In genomic region chr7:85655252-85655651, GRCh38 we compare ENCODE assay signal across 36 cellular contexts.
"Had no signal": no experiment of that assay in that cellular context is flagged by ENCODE, and none has a peak within 500 bp of the region (broad histone marks: within the 10 kb centered on the region; RNA-seq: fewer than 3 reads in every experiment).

No MANE protein-coding gene starts in this region.

- DNase-seq: activated B cell treated with CpG ODN at 0.5 μM for 24 hours; activated CD4-positive, alpha-beta memory T cell treated with anti-CD3 and anti-CD28 coated beads for 36 hours; activated CD4-positive, alpha-beta T cell treated with anti-CD3 and anti-CD28 coated beads for 4 hours; activated CD4-positive, alpha-beta T cell treated with anti-CD3 and anti-CD28 coated beads, Interleukin-2, amount 50 U/mL, for 1 hour; activated CD4-positive, CD25-positive, alpha-beta regulatory T cell treated with anti-CD3 and anti-CD28 coated beads, Interleukin-2, amount 50 U/mL, for 72 hours; activated CD8-positive, alpha-beta memory T cell treated with anti-CD3 and anti-CD28 coated beads, Interleukin-2, amount 50 U/mL, for 4 hours; activated naive CD4-positive, alpha-beta T cell treated with anti-CD3 and anti-CD28 coated beads, Interleukin-2, amount 10 ng/mL, durations not matched to agents 7 days and 5 days; activated naive CD8-positive, alpha-beta T cell treated with anti-CD3 and anti-CD28 coated beads, Interleukin-2, amount 50 U/mL, for 24 hours; activated T-cell treated with anti-CD3 and anti-CD28 coated beads for 4 hours; activated T-cell treated with anti-CD3 and anti-CD28 coated beads, Interleukin-2, amount 50 U/mL, for 4 hours; anterior cingulate cortex; caudate nucleus; cerebellar nuclear complex; NCI-H1092 treated with DMSO at 0.1 percent for 48 hours; NCI-H1417; NCI-H146; NCI-H187; NCI-H2081; NCI-H2171 treated with DMSO at 0.1 percent for 48 hours; NCI-H226; NCI-H446 treated with DMSO at 0.1 percent for 48 hours; NCI-H524; NCI-H69; PC-9; Right ventricle myocardium superior had no signal

- FAIRE-seq: bronchial epithelial cell, RCC 7860, TTC549 had no signal

- H3K27ac Mint-ChIP-seq: activated B cell treated with CpG ODN at 0.5 μM for 24 hours; activated CD4-positive, alpha-beta memory T cell treated with anti-CD3 and anti-CD28 coated beads for 36 hours; activated naive CD4-positive, alpha-beta T cell treated with anti-CD3 and anti-CD28 coated beads, Interleukin-2, amount 10 ng/mL, durations not matched to agents 7 days and 5 days; activated naive CD8-positive, alpha-beta T cell; activated naive CD8-positive, alpha-beta T cell treated with anti-CD3 and anti-CD28 coated beads, Interleukin-2, amount 50 U/mL, for 24 hours; activated T-helper 1 cell treated with anti-CD3 and anti-CD28 coated beads, Interleukin-12 subunit alpha, Interleukin-12 subunit beta, Interleukin-2, Interleukin-4 antibody, amounts not matched to agents 30 ng/mL and 10 ng/mL and 1 ng/mL, durations not matched to agents 14 hours and 24 hours and 36 hours; brain; T-helper 1 cell treated with Interleukin-12 subunit alpha and Interleukin-12 subunit beta and Interleukin-4 antibody, amounts not matched to agents 30 μg/mL and 1 μg/mL, for 36 hours; T-helper 2 cell treated with Interferon-gamma antibody and Interleukin-4, amounts not matched to agents 5 μg/mL and 100 μg/mL, for 36 hours had no signal

- H3K9ac ChIP-seq: KMS-11 had no signal

- ATAC-seq: activated naive CD8-positive, alpha-beta T cell treated with anti-CD3 and anti-CD28 coated beads, Interleukin-2, amount 50 U/mL, for 24 hours; activated T-cell treated with anti-CD3 and anti-CD28 coated beads, Interleukin-2, amount 50 U/mL, for 4 hours had no signal

- H3K9me3 Mint-ChIP-seq: activated B cell treated with CpG ODN at 0.5 μM for 24 hours; activated naive CD4-positive, alpha-beta T cell treated with anti-CD3 and anti-CD28 coated beads, Interleukin-2, amount 10 ng/mL, durations not matched to agents 7 days and 5 days; activated naive CD8-positive, alpha-beta T cell treated with anti-CD3 and anti-CD28 coated beads, Interleukin-2, amount 50 U/mL, for 24 hours; activated T-helper 1 cell treated with anti-CD3 and anti-CD28 coated beads, Interleukin-12 subunit alpha, Interleukin-12 subunit beta, Interleukin-2, Interleukin-4 antibody, amounts not matched to agents 30 ng/mL and 10 ng/mL and 1 ng/mL, durations not matched to agents 14 hours and 24 hours and 36 hours; brain; T-helper 1 cell treated with Interleukin-12 subunit alpha and Interleukin-12 subunit beta and Interleukin-4 antibody, amounts not matched to agents 30 μg/mL and 1 μg/mL, for 36 hours; T-helper 2 cell treated with Interferon-gamma antibody and Interleukin-4, amounts not matched to agents 5 μg/mL and 100 μg/mL, for 36 hours had no signal

- H3K27ac ChIP-seq: KMS-11, PC-9, RWPE1, VCaP had no signal

- H3K4me2 ChIP-seq: KMS-11, PC-9 had no signal

- H2AFZ ChIP-seq: PC-9 had no signal

- H3K4me1 Mint-ChIP-seq: activated B cell treated with CpG ODN at 0.5 μM for 24 hours; activated naive CD4-positive, alpha-beta T cell treated with anti-CD3 and anti-CD28 coated beads, Interleukin-2, amount 10 ng/mL, durations not matched to agents 7 days and 5 days; activated naive CD8-positive, alpha-beta T cell treated with anti-CD3 and anti-CD28 coated beads, Interleukin-2, amount 50 U/mL, for 24 hours; brain had no signal

- H3K27me3 Mint-ChIP-seq: activated B cell treated with CpG ODN at 0.5 μM for 24 hours; activated CD4-positive, alpha-beta memory T cell treated with anti-CD3 and anti-CD28 coated beads for 36 hours; activated naive CD4-positive, alpha-beta T cell treated with anti-CD3 and anti-CD28 coated beads, Interleukin-2, amount 10 ng/mL, durations not matched to agents 7 days and 5 days; activated naive CD8-positive, alpha-beta T cell; activated naive CD8-positive, alpha-beta T cell treated with anti-CD3 and anti-CD28 coated beads, Interleukin-2, amount 50 U/mL, for 24 hours; brain had no signal

- H3K4me3 Mint-ChIP-seq: activated B cell treated with CpG ODN at 0.5 μM for 24 hours; activated CD4-positive, alpha-beta memory T cell treated with anti-CD3 and anti-CD28 coated beads for 36 hours; activated naive CD4-positive, alpha-beta T cell treated with anti-CD3 and anti-CD28 coated beads, Interleukin-2, amount 10 ng/mL, durations not matched to agents 7 days and 5 days; activated naive CD8-positive, alpha-beta T cell; activated naive CD8-positive, alpha-beta T cell treated with anti-CD3 and anti-CD28 coated beads, Interleukin-2, amount 50 U/mL, for 24 hours; activated T-cell treated with anti-CD3 and anti-CD28 coated beads, Interleukin-2, amount 50 U/mL, for 4 hours; activated T-helper 1 cell treated with anti-CD3 and anti-CD28 coated beads, Interleukin-12 subunit alpha, Interleukin-12 subunit beta, Interleukin-2, Interleukin-4 antibody, amounts not matched to agents 30 ng/mL and 10 ng/mL and 1 ng/mL, durations not matched to agents 14 hours and 24 hours and 36 hours; brain; T-helper 1 cell treated with Interleukin-12 subunit alpha and Interleukin-12 subunit beta and Interleukin-4 antibody, amounts not matched to agents 30 μg/mL and 1 μg/mL, for 36 hours; T-helper 2 cell treated with Interferon-gamma antibody and Interleukin-4, amounts not matched to agents 5 μg/mL and 100 μg/mL, for 36 hours had no signal

- H3K4me3 ChIP-seq: PC-9 had no signal

- H3K36me3 Mint-ChIP-seq: activated CD4-positive, alpha-beta memory T cell treated with anti-CD3 and anti-CD28 coated beads for 36 hours; activated naive CD4-positive, alpha-beta T cell treated with anti-CD3 and anti-CD28 coated beads, Interleukin-2, amount 10 ng/mL, durations not matched to agents 7 days and 5 days; activated naive CD8-positive, alpha-beta T cell; brain had no signal
